Comparison of ENCODE assay signal across 5 cellular contexts in genomic region chr3:66158933-66159332, GRCh38.
"Had no signal": no experiment of that assay in that cellular context is flagged by ENCODE, and none has a peak within 500 bp of the region (broad histone marks: within the 10 kb centered on the region; RNA-seq: fewer than 3 reads in every experiment).

No MANE protein-coding gene starts in this region.

- H2AFZ ChIP-seq: GM23338 had no signal

- ATAC-seq: GM23338 had no signal

- H3K9me3 Mint-ChIP-seq: GM23338, H9, IgD-negative memory B cell had no signal

- H3K4me1 Mint-ChIP-seq: IgD-negative memory B cell had no signal

- H3K4me2 ChIP-seq: GM23338 had no signal

- DNase-seq: H9, HCEC 1CT, KBM-7 had no signal

- H3K27ac Mint-ChIP-seq: GM23338, H9, IgD-negative memory B cell had no signal

- H3K4me3 ChIP-seq: GM23338 had no signal

- H3K4me3 Mint-ChIP-seq: GM23338, H9, IgD-negative memory B cell had no signal
